8 cellular contexts compared by ENCODE assay signal in genomic region chr20:544153-544725, GRCh38. TPM values are rescaled to one million over a fixed set of nuclear protein-coding genes. Genes with fewer than 3 reads are reported as not detected.
DNase-seq lines count a peak whose midpoint lies in the region; ATAC-seq and TF ChIP-seq lines count a peak whose summit lies in the region.

No MANE protein-coding gene starts in this region.

- H3K4me1 Mint-ChIP-seq in activated T-helper 17 cell treated with anti-CD3 and anti-CD28 coated beads, Interleukin-2, amount 50 U/mL, for 72 hours: peaks cover 26% of the 10 kb centered on the region
- H3K4me1 Mint-ChIP-seq in stimulated activated effector memory CD8-positive, alpha-beta T cell treated with anti-CD3 and anti-CD28 coated beads, Interleukin-12 subunit alpha, Interleukin-12 subunit beta, amount 100 ng/mL, for 72 hours: peaks cover 50% of the 10 kb centered on the region

- H3K27me3 Mint-ChIP-seq in activated T-helper 17 cell treated with anti-CD3 and anti-CD28 coated beads, Interleukin-2, amount 50 U/mL, for 72 hours: no peaks in the 10 kb centered on the region

- peak overlapping the region; percentile 59 for H3K4me2 ChIP-seq in hepatocyte

- H3K27ac ChIP-seq in HL-60 (replicated peaks) (peak overlapping the region; percentile 99), hepatocyte (peak overlapping the region; percentile 80)

- H3K9me3 ChIP-seq in hepatocyte (ENCODE audit: low read depth): no peaks in the 10 kb centered on the region

- peak overlapping the region; percentile 57 for H2AFZ ChIP-seq in hepatocyte

- H3K27ac Mint-ChIP-seq in activated T-helper 17 cell treated with anti-CD3 and anti-CD28 coated beads, Interleukin-2, amount 50 U/mL, for 72 hours: peak overlapping the region; percentile 98
- peak overlapping the region; percentile 100 for H3K27ac Mint-ChIP-seq in stimulated activated effector memory CD8-positive, alpha-beta T cell treated with anti-CD3 and anti-CD28 coated beads, Interleukin-12 subunit alpha, Interleukin-12 subunit beta, amount 100 ng/mL, for 72 hours

- H3K9me2 ChIP-seq in hepatocyte (replicated peaks; ENCODE audit: insufficient read depth): no peaks in the 10 kb centered on the region

- peaks cover 36% of the 10 kb centered on the region for H4K20me1 ChIP-seq in hepatocyte (ENCODE audit: insufficient read depth, poor library complexity, severe bottlenecking)

- H3K27me3 ChIP-seq in HL-60 (ENCODE audit: insufficient read depth, poor library complexity, severe bottlenecking) (no peaks in the 10 kb centered on the region), hepatocyte (peaks cover 6% of the 10 kb centered on the region)

- TF ChIP-seq CTCF in HL-60 (IDR thresholded peaks at IDR 0.05; ENCODE audit: insufficient read depth, low read length): no peak
- no peak for TF ChIP-seq CTCF in hepatocyte (IDR thresholded peaks at IDR 0.05; ENCODE audit: poor library complexity)

- H3K36me3 ChIP-seq in hepatocyte (replicated peaks; ENCODE audit: insufficient read depth, low read depth): no peaks in the 10 kb centered on the region

- WGBS in hepatocyte (ENCODE audit: low lambda C conversion rate, missing lambda C conversion rate): 79% methylated on average over 6 of the region's 6 CpGs

- H3K4me3 ChIP-seq in HL-60 (replicated peaks; ENCODE audit: insufficient read depth, low read length) (no peak overlapping the region; the same call in 1 of the 2 replicates), hepatocyte (no peak overlapping the region)

- H3K4me1 ChIP-seq in hepatocyte (ENCODE audit: insufficient read depth): peaks cover 5% of the 10 kb centered on the region

- H3K79me2 ChIP-seq in hepatocyte: peaks cover 42% of the 10 kb centered on the region

- ATAC-seq in activated T-helper 17 cell treated with anti-CD3 and anti-CD28 coated beads, Interleukin-2, amount 50 U/mL, for 72 hours (replicated peaks): no peak
- no peak for ATAC-seq in stimulated activated effector memory CD8-positive, alpha-beta T cell treated with anti-CD3 and anti-CD28 coated beads, Interleukin-12 subunit alpha, Interleukin-12 subunit beta, amount 100 ng/mL, for 72 hours
- ATAC-seq in GM21526 (IDR thresholded peaks at IDR 0.05; ENCODE audit: low FRiP score, unreplicated experiment): no peak

- peak overlapping the region; percentile 89 for H3K4me3 Mint-ChIP-seq in activated T-helper 17 cell treated with anti-CD3 and anti-CD28 coated beads, Interleukin-2, amount 50 U/mL, for 72 hours
- H3K4me3 Mint-ChIP-seq in stimulated activated effector memory CD8-positive, alpha-beta T cell treated with anti-CD3 and anti-CD28 coated beads, Interleukin-12 subunit alpha, Interleukin-12 subunit beta, amount 100 ng/mL, for 72 hours: peak overlapping the region; percentile 87

- peaks cover 5% of the 10 kb centered on the region for H3K9me3 Mint-ChIP-seq in activated T-helper 17 cell treated with anti-CD3 and anti-CD28 coated beads, Interleukin-2, amount 50 U/mL, for 72 hours
- peaks cover 4% of the 10 kb centered on the region for H3K9me3 Mint-ChIP-seq in stimulated activated effector memory CD8-positive, alpha-beta T cell treated with anti-CD3 and anti-CD28 coated beads, Interleukin-12 subunit alpha, Interleukin-12 subunit beta, amount 100 ng/mL, for 72 hours

- H3K36me3 Mint-ChIP-seq in activated T-helper 17 cell treated with anti-CD3 and anti-CD28 coated beads, Interleukin-2, amount 50 U/mL, for 72 hours (ENCODE audit: low read depth): peaks cover 22% of the 10 kb centered on the region
- H3K36me3 Mint-ChIP-seq in stimulated activated effector memory CD8-positive, alpha-beta T cell treated with anti-CD3 and anti-CD28 coated beads, Interleukin-12 subunit alpha, Interleukin-12 subunit beta, amount 100 ng/mL, for 72 hours: peaks cover 30% of the 10 kb centered on the region

- no peak for DNase-seq in HL-60 (ENCODE audit: low read depth in 1 of 2, low spot score in 1 of 2)
- no peak for DNase-seq in hepatocyte (ENCODE audit: low spot score)
- no peak for DNase-seq in stimulated activated effector memory CD8-positive, alpha-beta T cell treated with anti-CD3 and anti-CD28 coated beads, Interleukin-12 subunit alpha, Interleukin-12 subunit beta, amount 100 ng/mL, for 72 hours (ENCODE audit: low spot score in 2 of 2)
- no peak for DNase-seq in activated CD4-positive, CD25-positive, alpha-beta regulatory T cell (lab: John Stamatoyannopoulos, UW)
- no peak for DNase-seq in NCI-H226
- DNase-seq in effector CD4-positive, alpha-beta T cell: no peak

RNA-seq across cellular contexts. Expression of gene CSNK2A1, which starts 0.6 kb away (rescaled TPM):
- total RNA-seq in activated T-helper 17 cell treated with anti-CD3 and anti-CD28 coated beads, Interleukin-2, amount 50 U/mL, for 72 hours: 100 to 1,000 TPM; 141 to 145 TPM
- total RNA-seq in hepatocyte: 157 and 173 TPM in 2 replicates
- 63.9 and 65.6 TPM in 2 replicates for polyA plus RNA-seq in hepatocyte
